ENCODE assay signal across 11 cellular contexts in the genomic region with DNA sequence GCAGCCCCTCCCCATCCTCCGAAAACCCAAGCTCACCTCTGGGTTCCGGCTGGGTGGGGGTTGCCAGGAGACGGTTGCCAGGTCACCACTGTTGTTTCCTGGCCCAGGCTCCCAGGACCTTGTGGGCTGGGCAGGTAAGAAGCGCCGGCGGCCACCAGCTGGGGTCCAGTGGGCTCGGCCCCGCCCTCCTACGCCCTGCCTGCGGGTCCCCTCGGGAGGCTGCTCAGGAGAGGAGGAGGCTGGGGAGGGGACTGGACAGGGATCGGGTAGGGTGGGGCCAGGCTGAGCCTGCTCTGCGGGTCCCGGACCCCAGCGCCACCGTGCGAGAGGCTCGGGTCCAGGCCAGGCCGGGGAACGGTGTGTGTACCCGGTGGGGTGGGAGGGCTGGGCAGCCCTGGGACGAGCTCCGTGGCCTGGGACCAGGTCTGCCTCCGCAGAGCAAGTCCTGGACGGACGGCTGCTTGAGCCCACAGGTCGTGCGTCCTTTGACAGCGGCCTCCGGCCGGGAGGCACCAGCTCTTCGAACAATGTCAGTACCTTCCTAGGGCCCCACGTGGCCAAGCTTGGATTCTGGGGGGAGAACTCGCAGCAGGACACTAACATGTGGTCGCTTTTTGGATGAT. TPM values are rescaled to one million over a fixed set of nuclear protein-coding genes. Genes with fewer than 3 reads are reported as not detected.
DNase-seq lines count a peak whose midpoint lies in the region; ATAC-seq and TF ChIP-seq lines count a peak whose summit lies in the region.
"Had no signal": no experiment of that assay in that cellular context is flagged by ENCODE, and none has a peak within 500 bp of the region (broad histone marks: within the 10 kb centered on the region; RNA-seq: fewer than 3 reads in every experiment).

A gene with protein sequence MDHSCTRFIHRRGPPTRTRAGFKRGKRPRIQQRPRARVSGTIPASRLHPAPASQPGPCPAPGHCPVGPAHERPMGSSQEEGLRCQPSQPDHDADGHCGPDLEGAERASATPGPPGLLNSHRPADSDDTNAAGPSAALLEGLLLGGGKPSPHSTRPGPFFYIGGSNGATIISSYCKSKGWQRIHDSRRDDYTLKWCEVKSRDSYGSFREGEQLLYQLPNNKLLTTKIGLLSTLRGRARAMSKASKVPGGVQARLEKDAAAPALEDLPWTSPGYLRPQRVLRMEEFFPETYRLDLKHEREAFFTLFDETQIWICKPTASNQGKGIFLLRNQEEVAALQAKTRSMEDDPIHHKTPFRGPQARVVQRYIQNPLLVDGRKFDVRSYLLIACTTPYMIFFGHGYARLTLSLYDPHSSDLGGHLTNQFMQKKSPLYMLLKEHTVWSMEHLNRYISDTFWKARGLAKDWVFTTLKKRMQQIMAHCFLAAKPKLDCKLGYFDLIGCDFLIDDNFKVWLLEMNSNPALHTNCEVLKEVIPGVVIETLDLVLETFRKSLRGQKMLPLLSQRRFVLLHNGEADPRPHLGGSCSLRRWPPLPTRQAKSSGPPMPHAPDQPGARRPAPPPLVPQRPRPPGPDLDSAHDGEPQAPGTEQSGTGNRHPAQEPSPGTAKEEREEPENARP (plus strand): TSS at position 88 of the 623 bp plus-strand sequence. CDS start 5,336 bp downstream, outside the sequence.

- H3K27me3 ChIP-seq in SK-N-SH (ENCODE audit: insufficient read depth), result no peaks in the 10 kb centered on the region

- no peak within 1 kb of the TSS for H3K4me3 ChIP-seq in SK-N-SH (ENCODE audit: low read depth in 2 of 2, low read length in 1 of 2)
- H3K4me3 ChIP-seq: A549 had no signal

- ATAC-seq in SK-N-SH treated with all-trans-retinoic acid at 6 μM for 48 hours, result no peak
- peak; percentile 67 for ATAC-seq in activated CD8-positive, alpha-beta T cell treated with anti-CD3 and anti-CD28 coated beads, Interleukin-2, amount 10 ng/mL, durations not matched to agents 7 days and 5 days
- ATAC-seq in left ventricle myocardium superior, result no peak
- ATAC-seq in GM21619 (IDR thresholded peaks at IDR 0.05; ENCODE audit: unreplicated experiment), result no peak
- ATAC-seq: A549 had no signal

- peak; percentile 49 for DNase-seq in SK-N-SH
- DNase-seq in activated CD8-positive, alpha-beta T cell treated with anti-CD3 and anti-CD28 coated beads, Interleukin-2, amount 10 ng/mL, durations not matched to agents 7 days and 5 days, result peak; percentile 82
- DNase-seq in left ventricle myocardium superior, result peak; percentile 22
- DNase-seq in stimulated activated CD8-positive, alpha-beta memory T cell treated with anti-CD3 and anti-CD28 coated beads, Interleukin-4, amount 100 ng/mL, for 48 hours, result peak; percentile 47
- no peak for DNase-seq in NCI-H187 (lab: John Stamatoyannopoulos, UW)
- DNase-seq in erythroblast (lab: John Stamatoyannopoulos, UW), result no peak
- DNase-seq: dermis blood vessel endothelial cell had no signal

- no peak within 1 kb of the TSS for H3K27ac ChIP-seq in SK-N-SH (ENCODE audit: low read depth in 2 of 2, low read length in 1 of 2)
- H3K27ac ChIP-seq: A549 had no signal

- no peak within 1 kb of the TSS for H3K9ac ChIP-seq in SK-N-SH

- H3K27ac Mint-ChIP-seq in activated CD8-positive, alpha-beta T cell treated with anti-CD3 and anti-CD28 coated beads, Interleukin-2, amount 10 ng/mL, durations not matched to agents 7 days and 5 days, result no peak within 1 kb of the TSS

- TF ChIP-seq CTCF in SK-N-SH (IDR thresholded peaks at IDR 0.05), result no peak

- no peaks in the 10 kb centered on the region for H4K20me1 ChIP-seq in SK-N-SH (ENCODE audit: insufficient read depth)

- POLR2A ChIA-PET in SK-N-SH (lab: Yijun Ruan, JAX), result no interaction called here
- POLR2A ChIA-PET in activated CD8-positive, alpha-beta T cell treated with anti-CD3 and anti-CD28 coated beads, Interleukin-2, amount 10 ng/mL, durations not matched to agents 7 days and 5 days (lab: Charles Lee), result interaction anchor here (0.7 kb wide), 1 partner anchor 57 kb away, joined by 3 read pairs; no protein-coding TSS in a partner anchor

- 18% methylated on average over 2 of the region's 35 CpGs for WGBS in SK-N-SH (ENCODE audit: low lambda C conversion rate)

- no peak for TF ChIP-seq RAD21 in SK-N-SH (IDR thresholded peaks at IDR 0.05; ENCODE audit: low read length)

- no peak within 1 kb of the TSS for H3K4me2 ChIP-seq in SK-N-SH
- H3K4me2 ChIP-seq: A549 had no signal

- no peaks in the 10 kb centered on the region for H3K9me3 Mint-ChIP-seq in activated CD8-positive, alpha-beta T cell treated with anti-CD3 and anti-CD28 coated beads, Interleukin-2, amount 10 ng/mL, durations not matched to agents 7 days and 5 days (ENCODE audit: insufficient read depth)

- H3K36me3 ChIP-seq in SK-N-SH (replicated peaks in 1 of 2; ENCODE audit: control insufficient read depth in 1 of 2, insufficient read depth in 2 of 2, low read length in 1 of 2), result no peaks in the 10 kb centered on the region

- H3K36me3 Mint-ChIP-seq in activated CD8-positive, alpha-beta T cell treated with anti-CD3 and anti-CD28 coated beads, Interleukin-2, amount 10 ng/mL, durations not matched to agents 7 days and 5 days (ENCODE audit: low read depth), result no peaks in the 10 kb centered on the region

- H3K9me3 ChIP-seq in SK-N-SH, result no peaks in the 10 kb centered on the region
- H3K9me3 ChIP-seq: A549 had no signal

- H3K27me3 Mint-ChIP-seq in activated CD8-positive, alpha-beta T cell treated with anti-CD3 and anti-CD28 coated beads, Interleukin-2, amount 10 ng/mL, durations not matched to agents 7 days and 5 days (ENCODE audit: low read depth), result peaks cover 11% of the 10 kb centered on the region

- H3K4me3 Mint-ChIP-seq in activated CD8-positive, alpha-beta T cell treated with anti-CD3 and anti-CD28 coated beads, Interleukin-2, amount 10 ng/mL, durations not matched to agents 7 days and 5 days, result peak within 1 kb of the TSS; percentile 18

- H3K4me1 ChIP-seq in SK-N-SH (ENCODE audit: control insufficient read depth in 1 of 2, insufficient read depth in 2 of 2, low read depth in 1 of 2, low read length in 1 of 2), result no peaks in the 10 kb centered on the region
- H3K4me1 ChIP-seq: A549 had no signal

- TF ChIP-seq EP300 in SK-N-SH (IDR thresholded peaks at IDR 0.05; ENCODE audit: borderline replicate concordance in 1 of 2, low read depth in 1 of 2, low read length in 1 of 2), result no peak

- no peak within 1 kb of the TSS for H2AFZ ChIP-seq in SK-N-SH (ENCODE audit: low read depth)

- H3K4me1 Mint-ChIP-seq in activated CD8-positive, alpha-beta T cell treated with anti-CD3 and anti-CD28 coated beads, Interleukin-2, amount 10 ng/mL, durations not matched to agents 7 days and 5 days (ENCODE audit: low read depth), result peaks cover 53% of the 10 kb centered on the region

- H3F3A ChIP-seq in SK-N-SH (replicated peaks; ENCODE audit: insufficient read depth), result no peaks in the 10 kb centered on the region

- no peak for TF ChIP-seq POLR2A in erythroblast (IDR thresholded peaks at IDR 0.05; ENCODE audit: low read length)

- no peaks in the 10 kb centered on the region for H3K9me2 ChIP-seq in SK-N-SH

- H3K79me2 ChIP-seq in SK-N-SH (ENCODE audit: insufficient read depth), result no peaks in the 10 kb centered on the region

- intact Hi-C loops in left ventricle myocardium superior (cut with micrococcal nuclease), result no loop called here

- CTCF ChIA-PET in SK-N-SH (lab: Yijun Ruan, JAX), result interaction anchor here (1.5 to 1.8 kb wide), 3 partner anchors 15 to 52 kb away, joined by 3 to 7 read pairs (median 5); no protein-coding TSS in a partner anchor
- CTCF ChIA-PET in activated CD8-positive, alpha-beta T cell treated with anti-CD3 and anti-CD28 coated beads, Interleukin-2, amount 10 ng/mL, durations not matched to agents 7 days and 5 days (lab: Charles Lee), result interaction anchor here (1.1 kb wide), 1 partner anchor 110 kb away, joined by 4 read pairs; no protein-coding TSS in a partner anchor

TF ChIP-seq in SK-N-SH, 30 proteins besides CTCF, POLR2A, EP300 and RAD21:
- TF ChIP-seq SMC3 (IDR thresholded peaks at IDR 0.05; ENCODE audit: low read depth, low read length) (no peak), RCOR1 (IDR thresholded peaks at IDR 0.05; ENCODE audit: low read length) (no peak), EZH2phosphoT487 (IDR thresholded peaks at IDR 0.05; ENCODE audit: borderline replicate concordance, low read depth) (no peak), TCF12 (IDR thresholded peaks at IDR 0.05) (no peak)
- TF ChIP-seq, protein P1, sequence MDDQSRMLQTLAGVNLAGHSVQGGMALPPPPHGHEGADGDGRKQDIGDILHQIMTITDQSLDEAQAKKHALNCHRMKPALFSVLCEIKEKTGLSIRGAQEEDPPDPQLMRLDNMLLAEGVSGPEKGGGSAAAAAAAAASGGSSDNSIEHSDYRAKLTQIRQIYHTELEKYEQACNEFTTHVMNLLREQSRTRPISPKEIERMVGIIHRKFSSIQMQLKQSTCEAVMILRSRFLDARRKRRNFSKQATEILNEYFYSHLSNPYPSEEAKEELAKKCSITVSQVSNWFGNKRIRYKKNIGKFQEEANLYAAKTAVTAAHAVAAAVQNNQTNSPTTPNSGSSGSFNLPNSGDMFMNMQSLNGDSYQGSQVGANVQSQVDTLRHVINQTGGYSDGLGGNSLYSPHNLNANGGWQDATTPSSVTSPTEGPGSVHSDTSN (IDR thresholded peaks at IDR 0.05), result no peak

TF ChIP-seq in SK-N-SH treated with all-trans-retinoic acid at 6 μM for 48 hours, 23 proteins besides CTCF, POLR2A, EP300 and RAD21:
- TF ChIP-seq ARNTL (CRISPR knock-in tag; IDR thresholded peaks at IDR 0.05; ENCODE audit: borderline replicate concordance, low read depth) (no peak), ZFP3 (CRISPR knock-in tag; IDR thresholded peaks at IDR 0.05) (no peak), CSDC2 (CRISPR knock-in tag; IDR thresholded peaks at IDR 0.05) (no peak), ZNF8 (CRISPR knock-in tag; IDR thresholded peaks at IDR 0.05) (no peak), GLIS3 (CRISPR knock-in tag; IDR thresholded peaks at IDR 0.05) (no peak)

RNA-seq across cellular contexts. Expression of the gene that starts here (rescaled TPM):
- not detected in 2 replicates for polyA plus RNA-seq in SK-N-SH (2012; rRNA removed)
- not detected in 2 replicates for polyA plus RNA-seq in SK-N-SH (2012; cell fraction: cytosol; rRNA removed)
- not detected in 2 replicates for polyA plus RNA-seq in SK-N-SH (2012; cell fraction: nucleus; rRNA removed)
- total RNA-seq in activated CD8-positive, alpha-beta T cell treated with anti-CD3 and anti-CD28 coated beads, Interleukin-2, amount 10 ng/mL, durations not matched to agents 7 days and 5 days, result under 1 TPM; 0.63 to 0.90 TPM
- not detected for total RNA-seq in left ventricle myocardium superior
- total RNA-seq: dermis blood vessel endothelial cell, NCI-H460 had no signal
- polyA plus RNA-seq: A549 had no signal

Comparison
In these comparisons a context has a peak if more than half of its experiments do, and no peak if none do; other contexts are left out.
1. Peak in DNase-seq in SK-N-SH; RNA of the gene not detected or under 1 TPM.
2. Peak in DNase-seq and ATAC-seq in activated CD8-positive, alpha-beta T cell treated with anti-CD3 and anti-CD28 coated beads, Interleukin-2, amount 10 ng/mL, durations not matched to agents 7 days and 5 days; RNA of the gene not detected or under 1 TPM.
3. Peak in DNase-seq in left ventricle myocardium superior; RNA of the gene not detected or under 1 TPM.